Comparison of ENCODE assay signal across 8 cellular contexts in genomic region chr12:95217377-95218163, GRCh38. TPM values are rescaled to one million over a fixed set of nuclear protein-coding genes. Genes with fewer than 3 reads are reported as not detected.
DNase-seq lines count a peak whose midpoint lies in the region; ATAC-seq and TF ChIP-seq lines count a peak whose summit lies in the region.

Gene FGD6, minus strand, starts transcription at chr12:95217467. Its CDS starts 227 bp downstream, at chr12:95217240.
A gene with protein sequence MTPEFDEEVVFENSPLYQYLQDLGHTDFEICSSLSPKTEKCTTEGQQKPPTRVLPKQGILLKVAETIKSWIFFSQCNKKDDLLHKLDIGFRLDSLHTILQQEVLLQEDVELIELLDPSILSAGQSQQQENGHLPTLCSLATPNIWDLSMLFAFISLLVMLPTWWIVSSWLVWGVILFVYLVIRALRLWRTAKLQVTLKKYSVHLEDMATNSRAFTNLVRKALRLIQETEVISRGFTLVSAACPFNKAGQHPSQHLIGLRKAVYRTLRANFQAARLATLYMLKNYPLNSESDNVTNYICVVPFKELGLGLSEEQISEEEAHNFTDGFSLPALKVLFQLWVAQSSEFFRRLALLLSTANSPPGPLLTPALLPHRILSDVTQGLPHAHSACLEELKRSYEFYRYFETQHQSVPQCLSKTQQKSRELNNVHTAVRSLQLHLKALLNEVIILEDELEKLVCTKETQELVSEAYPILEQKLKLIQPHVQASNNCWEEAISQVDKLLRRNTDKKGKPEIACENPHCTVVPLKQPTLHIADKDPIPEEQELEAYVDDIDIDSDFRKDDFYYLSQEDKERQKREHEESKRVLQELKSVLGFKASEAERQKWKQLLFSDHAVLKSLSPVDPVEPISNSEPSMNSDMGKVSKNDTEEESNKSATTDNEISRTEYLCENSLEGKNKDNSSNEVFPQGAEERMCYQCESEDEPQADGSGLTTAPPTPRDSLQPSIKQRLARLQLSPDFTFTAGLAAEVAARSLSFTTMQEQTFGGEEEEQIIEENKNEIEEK (plus strand): TSS chr12:95217807. CDS start chr12:95217851, 44 bp downstream.

- TF ChIP-seq POLR2A in right lobe of liver (IDR thresholded peaks at IDR 0.05), result peak; percentile 84

- peak within 1 kb of the TSS; percentile 91 to 93 for H3K9ac ChIP-seq in duodenal mucosa (ENCODE audit: low read depth in 1 of 2, low read length in 2 of 2)

- CTCF ChIA-PET in CD4-positive, alpha-beta memory T cell (lab: Charles Lee; ENCODE audit: partially characterized antibody), result interaction anchor here (0.8 to 2.3 kb wide), 10 partner anchors 8 to 1750 kb away, joined by 3 to 15 read pairs (median 4); partner anchors contain the start of genes METAP2, NDUFA12 and NR2C1
- CTCF ChIA-PET in activated CD4-positive, alpha-beta memory T cell treated with anti-CD3 and anti-CD28 coated beads, Interleukin-2, amount 10 ng/mL, durations not matched to agents 7 days and 5 days (lab: Charles Lee), result interaction anchor here (0.7 to 2.2 kb wide), 13 partner anchors 8 to 322 kb away, joined by 3 to 15 read pairs (median 4); partner anchors contain the start of genes METAP2, NDUFA12 and NR2C1

- H3K36me3 ChIP-seq in CD4-positive, alpha-beta memory T cell (ENCODE audit: insufficient read depth, low read length), result no peaks in the 10 kb centered on the region
- H3K36me3 ChIP-seq in duodenal mucosa (ENCODE audit: control insufficient read depth in 1 of 2, insufficient read depth in 2 of 2, low read length in 2 of 2), result no peaks in the 10 kb centered on the region
- no peaks in the 10 kb centered on the region for H3K36me3 ChIP-seq in right lobe of liver

- no peaks in the 10 kb centered on the region for H3K9me3 Mint-ChIP-seq in CD4-positive, alpha-beta memory T cell
- no peaks in the 10 kb centered on the region for H3K9me3 Mint-ChIP-seq in activated CD4-positive, alpha-beta memory T cell treated with anti-CD3 and anti-CD28 coated beads, Interleukin-2, amount 10 ng/mL, durations not matched to agents 7 days and 5 days

- H3K4me3 Mint-ChIP-seq in CD4-positive, alpha-beta memory T cell, result peak within 1 kb of the TSS; percentile 94 to 100 (median 96)
- peak within 1 kb of the TSS; percentile 89 for H3K4me3 Mint-ChIP-seq in activated CD4-positive, alpha-beta memory T cell treated with anti-CD3 and anti-CD28 coated beads, Interleukin-2, amount 10 ng/mL, durations not matched to agents 7 days and 5 days

- peak; percentile 46 to 82 (median 68) for TF ChIP-seq CTCF in right lobe of liver (IDR thresholded peaks at IDR 0.05)

- ATAC-seq in GM19438 (IDR thresholded peaks at IDR 0.05; ENCODE audit: low read depth, unreplicated experiment), result peak; percentile 79
- peak; percentile 86 for ATAC-seq in HG03575 (IDR thresholded peaks at IDR 0.05; ENCODE audit: extremely low read depth, insufficient number of reproducible peaks, low FRiP score, unreplicated experiment)
- ATAC-seq in right lobe of liver, result peak; percentile 89 to 97 (median 92)

- peak within 1 kb of the TSS; percentile 92 to 100 (median 97) for H3K27ac Mint-ChIP-seq in CD4-positive, alpha-beta memory T cell
- H3K27ac Mint-ChIP-seq in activated CD4-positive, alpha-beta memory T cell treated with anti-CD3 and anti-CD28 coated beads, Interleukin-2, amount 10 ng/mL, durations not matched to agents 7 days and 5 days, result peak within 1 kb of the TSS; percentile 89

- H3K27ac ChIP-seq in CD4-positive, alpha-beta memory T cell (ENCODE audit: low read depth, low read length), result peak within 1 kb of the TSS; percentile 97
- peak within 1 kb of the TSS; percentile 93 for H3K27ac ChIP-seq in duodenal mucosa (ENCODE audit: low read depth, low read length)
- peak within 1 kb of the TSS; percentile 89 to 93 (median 90) for H3K27ac ChIP-seq in right lobe of liver

- peaks cover 23 to 45% (median 34%) of the 10 kb centered on the region in 4 donors for H3K4me1 Mint-ChIP-seq in CD4-positive, alpha-beta memory T cell
- H3K4me1 Mint-ChIP-seq in activated CD4-positive, alpha-beta memory T cell treated with anti-CD3 and anti-CD28 coated beads, Interleukin-2, amount 10 ng/mL, durations not matched to agents 7 days and 5 days, result peaks cover 22% of the 10 kb centered on the region

- H3K27me3 ChIP-seq in CD4-positive, alpha-beta memory T cell (ENCODE audit: insufficient read depth, low read length), result no peaks in the 10 kb centered on the region
- H3K27me3 ChIP-seq in duodenal mucosa (ENCODE audit: control insufficient read depth in 1 of 2, insufficient read depth in 2 of 2, low read length in 2 of 2) (no peaks in the 10 kb centered on the region), right lobe of liver (no peaks in the 10 kb centered on the region)

- intact Hi-C loops in CD4-positive, alpha-beta memory T cell (cut with micrococcal nuclease), result loop anchor here (1.0 to 10.0 kb wide), 15 partner anchors 100 to 1775 kb away; partner anchors contain the start of genes AMDHD1, CCDC38, CEP83 and ELK3
- intact Hi-C loops in right lobe of liver (cut with DNase I), result no loop called here

- 0% methylated on average over 25 of the region's 76 CpGs for WGBS in right lobe of liver (ENCODE audit: insufficient coverage, low coverage, low lambda C conversion rate, missing lambda C conversion rate)

- POLR2A ChIA-PET in CD4-positive, alpha-beta memory T cell (lab: Charles Lee; ENCODE audit: partially characterized antibody), result interaction anchor here (0.6 to 3.5 kb wide), 9 partner anchors 11 to 910 kb away, joined by 3 to 48 read pairs (median 5); partner anchors contain the start of genes CEP83, METAP2, NDUFA12 and NR2C1
- POLR2A ChIA-PET in activated CD4-positive, alpha-beta memory T cell treated with anti-CD3 and anti-CD28 coated beads, Interleukin-2, amount 10 ng/mL, durations not matched to agents 7 days and 5 days (lab: Charles Lee), result interaction anchor here (0.6 to 2.0 kb wide), 5 partner anchors 115 to 819 kb away, joined by 3 to 22 read pairs (median 8); partner anchors contain the start of genes METAP2, NDUFA12 and NR2C1

- H3K36me3 Mint-ChIP-seq in CD4-positive, alpha-beta memory T cell, result peaks cover 0 to 6% of the 10 kb centered on the region in 2 donors
- peaks cover 7% of the 10 kb centered on the region for H3K36me3 Mint-ChIP-seq in activated CD4-positive, alpha-beta memory T cell treated with anti-CD3 and anti-CD28 coated beads, Interleukin-2, amount 10 ng/mL, durations not matched to agents 7 days and 5 days (ENCODE audit: low read depth)

- DNase-seq in CD4-positive, alpha-beta memory T cell, result peak; percentile 98 to 100 (median 98)
- DNase-seq in NCI-H82 (lab: John Stamatoyannopoulos, UW) (peak; percentile 100), right lobe of liver (peak; percentile 98 to 99 (median 99))
- peak; percentile 99 for DNase-seq in activated CD4-positive, alpha-beta memory T cell treated with anti-CD3 and anti-CD28 coated beads, Interleukin-2, amount 10 ng/mL, durations not matched to agents 7 days and 5 days
- DNase-seq in stimulated activated CD4-positive, alpha-beta T cell treated with anti-CD3 and anti-CD28 coated beads, Interleukin-4, amount 100 ng/mL, for 4 hours, result peak; percentile 93 to 99

- H3K4me1 ChIP-seq in CD4-positive, alpha-beta memory T cell (ENCODE audit: insufficient read depth, low read length), result peaks cover 34% of the 10 kb centered on the region
- H3K4me1 ChIP-seq in duodenal mucosa (ENCODE audit: control insufficient read depth in 1 of 2, insufficient read depth in 2 of 2, low read length in 2 of 2) (peaks cover 0 to 3% of the 10 kb centered on the region in 2 donors), right lobe of liver (peaks cover 0 to 18% (median 2%) of the 10 kb centered on the region in 4 donors)

- peaks cover 0 to 1% of the 10 kb centered on the region in 2 donors for H3K27me3 Mint-ChIP-seq in CD4-positive, alpha-beta memory T cell
- H3K27me3 Mint-ChIP-seq in activated CD4-positive, alpha-beta memory T cell treated with anti-CD3 and anti-CD28 coated beads, Interleukin-2, amount 10 ng/mL, durations not matched to agents 7 days and 5 days, result peaks cover 8% of the 10 kb centered on the region

- no peaks in the 10 kb centered on the region for H3K9me3 ChIP-seq in CD4-positive, alpha-beta memory T cell (ENCODE audit: control insufficient read depth in 1 of 2, low read length in 2 of 2)
- H3K9me3 ChIP-seq in duodenal mucosa (ENCODE audit: control insufficient read depth in 1 of 2, low read length in 2 of 2), result no peaks in the 10 kb centered on the region
- no peaks in the 10 kb centered on the region for H3K9me3 ChIP-seq in right lobe of liver

- peak within 1 kb of the TSS; percentile 87 to 97 for H3K4me3 ChIP-seq in CD4-positive, alpha-beta memory T cell (ENCODE audit: low read length in 2 of 2)
- H3K4me3 ChIP-seq in duodenal mucosa (ENCODE audit: low read depth in 1 of 2, low read length in 2 of 2) (peak within 1 kb of the TSS; percentile 93 to 97), right lobe of liver (peak within 1 kb of the TSS; percentile 71 to 82 (median 79))

RNA-seq across cellular contexts. Expression of gene FGD6, which starts in this region (rescaled TPM):
- under 1 TPM; 0.69 to 0.70 TPM for total RNA-seq in CD4-positive, alpha-beta memory T cell
- under 1 TPM in 1 of 2 donors, not detected in 1; 0.16 TPM for polyA plus RNA-seq in CD4-positive, alpha-beta memory T cell
- total RNA-seq in activated CD4-positive, alpha-beta memory T cell treated with anti-CD3 and anti-CD28 coated beads, Interleukin-2, amount 10 ng/mL, durations not matched to agents 7 days and 5 days, result under 1 TPM; 0.45 to 0.71 TPM
- 1 to 10 TPM; 3.5 to 7.8 (median 5.1) TPM for total RNA-seq in right lobe of liver

RNA-seq across cellular contexts. Expression of the second gene that starts in this region (rescaled TPM):
- 10 to 100 TPM; 43.9 to 49.4 TPM for total RNA-seq in CD4-positive, alpha-beta memory T cell
- polyA plus RNA-seq in CD4-positive, alpha-beta memory T cell, result 10 to 100 TPM; 22.3 to 25.9 TPM
- total RNA-seq in activated CD4-positive, alpha-beta memory T cell treated with anti-CD3 and anti-CD28 coated beads, Interleukin-2, amount 10 ng/mL, durations not matched to agents 7 days and 5 days, result 10 to 100 TPM; 35.7 to 38.4 TPM
- 10 to 100 TPM; 23.5 to 34.2 (median 28.9) TPM for total RNA-seq in right lobe of liver

Comparison
In these comparisons a context has a peak if more than half of its experiments do, and no peak if none do; other contexts are left out.
1. Peak in every context shown above with its lines: DNase-seq, ATAC-seq, H3K4me3 ChIP-seq and H3K27ac ChIP-seq.